ENCODE assay signal across 1 cellular context in the genomic region with DNA sequence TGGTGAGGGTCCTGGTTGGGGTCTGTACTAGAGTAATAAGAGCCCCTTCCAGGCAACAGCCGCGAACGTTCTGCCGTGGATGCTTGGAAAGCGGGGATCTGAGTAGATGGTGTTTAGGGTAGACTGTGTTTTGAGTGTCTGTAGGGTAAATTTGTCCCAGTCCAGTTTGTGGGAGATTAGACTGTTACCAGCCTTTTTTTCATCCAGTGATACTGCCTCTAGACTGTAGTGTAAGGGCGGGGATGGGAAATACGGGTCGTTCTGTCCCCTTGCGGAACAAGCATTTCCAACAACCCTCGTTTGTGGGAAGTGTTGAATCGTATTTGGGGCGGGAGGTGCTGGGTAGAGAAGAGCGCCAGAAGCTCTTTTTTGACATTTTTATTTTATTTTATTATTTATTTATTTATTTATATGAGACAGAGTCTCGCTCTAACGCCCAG.
TF ChIP-seq lines count a peak whose summit lies in the region.

No MANE protein-coding gene starts in this region.

TF ChIP-seq in GM23338, 12 proteins besides CTCF, POLR2A, EP300 and RAD21:
- TF ChIP-seq REST (IDR thresholded peaks at IDR 0.05; ENCODE audit: unreplicated experiment) (no peak), EZH2 (IDR thresholded peaks at IDR 0.05; ENCODE audit: low read depth, unreplicated experiment) (no peak), JUNB (IDR thresholded peaks at IDR 0.05; ENCODE audit: unreplicated experiment) (no peak), ZNF331 (CRISPR knock-in tag; IDR thresholded peaks at IDR 0.05; ENCODE audit: low read depth) (no peak), EZH2phosphoT487 (IDR thresholded peaks at IDR 0.05; ENCODE audit: unreplicated experiment) (no peak)
- TF ChIP-seq, protein P1, sequence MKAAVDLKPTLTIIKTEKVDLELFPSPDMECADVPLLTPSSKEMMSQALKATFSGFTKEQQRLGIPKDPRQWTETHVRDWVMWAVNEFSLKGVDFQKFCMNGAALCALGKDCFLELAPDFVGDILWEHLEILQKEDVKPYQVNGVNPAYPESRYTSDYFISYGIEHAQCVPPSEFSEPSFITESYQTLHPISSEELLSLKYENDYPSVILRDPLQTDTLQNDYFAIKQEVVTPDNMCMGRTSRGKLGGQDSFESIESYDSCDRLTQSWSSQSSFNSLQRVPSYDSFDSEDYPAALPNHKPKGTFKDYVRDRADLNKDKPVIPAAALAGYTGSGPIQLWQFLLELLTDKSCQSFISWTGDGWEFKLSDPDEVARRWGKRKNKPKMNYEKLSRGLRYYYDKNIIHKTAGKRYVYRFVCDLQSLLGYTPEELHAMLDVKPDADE (IDR thresholded peaks at IDR 0.05) = no peak
